ENCODE assay signal across 12 cellular contexts in the genomic region with DNA sequence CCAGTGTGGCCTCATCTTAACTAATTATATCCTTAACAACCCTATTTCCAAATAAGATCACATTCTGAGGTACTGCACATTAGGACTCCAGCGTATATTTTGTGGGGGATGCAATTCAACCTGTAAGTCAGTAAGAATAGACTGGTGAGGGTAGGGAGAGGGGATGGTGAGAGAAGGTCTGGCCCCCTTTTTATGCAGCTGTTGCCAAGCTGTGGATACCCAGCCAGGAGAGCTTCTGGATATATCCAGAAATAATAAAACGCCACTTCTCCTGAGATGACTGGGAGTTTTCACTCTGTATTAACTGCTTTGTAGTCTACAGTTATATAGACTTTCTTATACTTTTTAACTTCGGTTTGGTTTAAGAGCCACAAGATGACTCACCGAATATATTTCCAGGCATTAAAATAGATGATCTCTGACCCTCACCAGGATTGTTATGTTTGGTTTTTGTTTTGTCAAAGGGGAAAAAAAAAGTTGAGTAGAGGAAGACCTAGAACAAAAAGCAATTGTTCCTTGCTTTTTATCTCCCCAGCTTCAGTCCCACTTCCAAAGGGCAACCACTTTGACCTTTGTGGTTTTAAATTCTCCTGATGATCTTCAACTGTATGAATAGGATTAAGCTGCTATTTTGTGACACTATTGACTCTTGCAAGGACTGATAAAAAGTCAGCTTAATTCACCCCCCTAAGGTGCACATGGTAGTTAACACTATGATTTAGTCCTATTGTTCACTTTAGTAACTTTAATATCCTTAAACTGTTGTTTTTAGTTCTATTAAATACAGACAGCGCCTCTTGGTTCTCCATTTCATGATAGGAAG. TPM values are rescaled to one million over a fixed set of nuclear protein-coding genes. Genes with fewer than 3 reads are reported as not detected.
DNase-seq lines count a peak whose midpoint lies in the region; ATAC-seq and TF ChIP-seq lines count a peak whose summit lies in the region.
"Had no signal": no experiment of that assay in that cellular context is flagged by ENCODE, and none has a peak within 500 bp of the region (broad histone marks: within the 10 kb centered on the region; RNA-seq: fewer than 3 reads in every experiment).

No MANE protein-coding gene starts in this region.

- in situ Hi-C loops in astrocyte of the spinal cord (cut with HindIII; ENCODE audit: low sequenced_read_pairs), result no loop called here

- peak overlapping the region; percentile 16 for H3K27ac Mint-ChIP-seq in T-helper 2 cell treated with Interferon-gamma antibody and Interleukin-4, amounts not matched to agents 5 μg/mL and 100 μg/mL, for 36 hours
- H3K27ac Mint-ChIP-seq: activated T-helper 17 cell treated with anti-CD3 and anti-CD28 coated beads, Interleukin-2, amount 50 U/mL, for 72 hours had no signal

- peaks cover 11% of the 10 kb centered on the region for H3K36me3 Mint-ChIP-seq in T-helper 2 cell treated with Interferon-gamma antibody and Interleukin-4, amounts not matched to agents 5 μg/mL and 100 μg/mL, for 36 hours (ENCODE audit: low read depth)

- no peak for TF ChIP-seq CTCF in astrocyte of the spinal cord (IDR thresholded peaks at IDR 0.05; ENCODE audit: low read depth, low read length)

- H3K4me1 Mint-ChIP-seq in T-helper 2 cell treated with Interferon-gamma antibody and Interleukin-4, amounts not matched to agents 5 μg/mL and 100 μg/mL, for 36 hours (ENCODE audit: low read depth), result peaks cover 44% of the 10 kb centered on the region

- intact Hi-C loops in left colon (cut with DNase I, micrococcal nuclease), result no loop called here

- no peak overlapping the region for H3K4me3 ChIP-seq in astrocyte of the spinal cord (ENCODE audit: low read depth, low read length)

- no peak overlapping the region for H3K4me3 Mint-ChIP-seq in T-helper 2 cell treated with Interferon-gamma antibody and Interleukin-4, amounts not matched to agents 5 μg/mL and 100 μg/mL, for 36 hours
- H3K4me3 Mint-ChIP-seq: activated T-helper 17 cell treated with anti-CD3 and anti-CD28 coated beads, Interleukin-2, amount 50 U/mL, for 72 hours had no signal

- DNase-seq in T-helper 2 cell treated with Interferon-gamma antibody and Interleukin-4, amounts not matched to agents 5 μg/mL and 100 μg/mL, for 36 hours (ENCODE audit: low spot score), result no peak
- DNase-seq in T-helper 2 cell (no peak), astrocyte of the spinal cord (ENCODE audit: low read depth, low spot score) (peak; percentile 79), left colon (no peak), stromal cell of bone marrow (ENCODE audit: low read depth) (peak; percentile 23), anterior cingulate cortex (lab: John Stamatoyannopoulos, UW) (no peak), DMS53 (lab: John Stamatoyannopoulos, UW) (no peak)
- DNase-seq in stimulated activated CD4-positive, alpha-beta T cell treated with anti-CD3 and anti-CD28 coated beads, Interleukin-2, amount 100 ng/mL, for 48 hours, result no peak
- DNase-seq: NCI-H82 had no signal

- H3K9me3 Mint-ChIP-seq in T-helper 2 cell treated with Interferon-gamma antibody and Interleukin-4, amounts not matched to agents 5 μg/mL and 100 μg/mL, for 36 hours, result no peaks in the 10 kb centered on the region
- H3K9me3 Mint-ChIP-seq: activated T-helper 17 cell treated with anti-CD3 and anti-CD28 coated beads, Interleukin-2, amount 50 U/mL, for 72 hours had no signal

- ATAC-seq in left colon, result peak; percentile 40
- ATAC-seq: activated T-helper 17 cell treated with anti-CD3 and anti-CD28 coated beads, Interleukin-2, amount 50 U/mL, for 72 hours had no signal

- peaks cover 4% of the 10 kb centered on the region for H3K27me3 Mint-ChIP-seq in T-helper 2 cell treated with Interferon-gamma antibody and Interleukin-4, amounts not matched to agents 5 μg/mL and 100 μg/mL, for 36 hours (ENCODE audit: low read depth)
- H3K27me3 Mint-ChIP-seq: activated T-helper 17 cell treated with anti-CD3 and anti-CD28 coated beads, Interleukin-2, amount 50 U/mL, for 72 hours had no signal

RNA-seq across cellular contexts. Expression of a gene that starts 3.1 kb away (rescaled TPM):
- 10 to 100 TPM; 32.6 to 35.4 TPM for total RNA-seq in left colon

RNA-seq across cellular contexts. Expression of a gene that starts 33.6 kb away (rescaled TPM):
- total RNA-seq in left colon, result under 1 TPM in 1 of 2 donors, not detected in 1; 0.20 TPM
- total RNA-seq: activated T-helper 17 cell treated with anti-CD3 and anti-CD28 coated beads, Interleukin-2, amount 50 U/mL, for 72 hours; epithelial cell of proximal tubule; G401 had no signal

Comparison
In these comparisons a context has a peak if more than half of its experiments do, and no peak if none do; other contexts are left out.
1. DNase-seq: peak in astrocyte of the spinal cord (single experiment) and stromal cell of bone marrow (single experiment); none in T-helper 2 cell treated with Interferon-gamma antibody and Interleukin-4, amounts not matched to agents 5 μg/mL and 100 μg/mL, for 36 hours (single experiment), T-helper 2 cell (0 of 5), left colon (0 of 2), anterior cingulate cortex (0 of 58), stimulated activated CD4-positive, alpha-beta T cell treated with anti-CD3 and anti-CD28 coated beads, Interleukin-2, amount 100 ng/mL, for 48 hours (0 of 2) and DMS53 (single experiment).